ENCODE assay signal across 8 cellular contexts in genomic region chr1:173868266-173869107, GRCh38. TPM values are rescaled to one million over a fixed set of nuclear protein-coding genes. Genes with fewer than 3 reads are reported as not detected.
DNase-seq lines count a peak whose midpoint lies in the region; ATAC-seq and TF ChIP-seq lines count a peak whose summit lies in the region.

ZBTB37 (plus strand) TSS chr1:173868380; CDS start chr1:173870226, 1,846 bp downstream.

- peak; percentile 90 for DNase-seq in GM13976 (ENCODE audit: low spot score)
- DNase-seq in NCI-H1694 (lab: John Stamatoyannopoulos, UW): peak; percentile 76
- peak; percentile 84 to 95 (median 89) for DNase-seq in T-helper 1 cell
- peak; percentile 82 to 91 (median 89) for DNase-seq in adrenal gland
- peak; percentile 24 for DNase-seq in hepatic stellate cell (ENCODE audit: low spot score)
- no peak for DNase-seq in retinal pigment epithelial cell (ENCODE audit: low read depth)
- DNase-seq in AG08395 (ENCODE audit: low spot score): no peak

- 0 to 1% (median 0%) methylated on average over 18 to 54 of the region's 54 CpGs for WGBS in adrenal gland, 4 donors

- H3K9me3 ChIP-seq in adrenal gland (replicated peaks in 1 of 3): no peaks in the 10 kb centered on the region

- no peaks in the 10 kb centered on the region for H3K27me3 ChIP-seq in adrenal gland

- peak; percentile 54 for ATAC-seq in HG02884 (IDR thresholded peaks at IDR 0.05; ENCODE audit: unreplicated experiment)

- peak; percentile 7 for TF ChIP-seq CTCF in GM13976 (IDR thresholded peaks at IDR 0.05; ENCODE audit: borderline replicate concordance, control extremely low read depth, extremely low read depth, insufficient read depth, missing control alignments)
- TF ChIP-seq CTCF in adrenal gland (IDR thresholded peaks at IDR 0.05): no peak
- TF ChIP-seq CTCF in retinal pigment epithelial cell (conservative IDR thresholded peaks at IDR 0.05; ENCODE audit: low read depth, low read length): no peak

- peak within 1 kb of the TSS; percentile 40 to 94 (median 84) for H3K4me3 ChIP-seq in adrenal gland
- H3K4me3 ChIP-seq in retinal pigment epithelial cell (ENCODE audit: low read length): peak within 1 kb of the TSS; percentile 99

- in situ Hi-C loops in GM13976 (cut with MboI; ENCODE audit: low sequenced_read_pairs, unreplicated experiment): no loop called here

- TF ChIP-seq POLR2A in adrenal gland (IDR thresholded peaks at IDR 0.05): peak in 1 of 2 donors; percentile 8

- H3K27ac ChIP-seq in adrenal gland: peak within 1 kb of the TSS; percentile 75 to 99 (median 90)

- peaks cover 0 to 42% of the 10 kb centered on the region in 2 donors for H3K36me3 ChIP-seq in adrenal gland (replicated peaks in 1 of 2)

- peaks cover 27 to 60% of the 10 kb centered on the region in 2 donors for H3K4me1 ChIP-seq in adrenal gland (replicated peaks in 1 of 2)

- intact Hi-C loops in adrenal gland (cut with DNase I): no loop called here

RNA-seq across cellular contexts. Expression of gene ZBTB37, which starts in this region (rescaled TPM):
- 10 to 100 TPM in 4 of 8 donors, 1 to 10 TPM in 4; 5.1 to 17.7 (median 10.5) TPM for total RNA-seq in adrenal gland
- 1 to 10 TPM in 2 of 3 donors, under 1 TPM in 1; 0.91 to 4.2 (median 3.6) TPM for polyA plus RNA-seq in adrenal gland

Comparison
In these comparisons a context has a peak if more than half of its experiments do, and no peak if none do; other contexts are left out.
1. DNase-seq: peak in GM13976 (single experiment), NCI-H1694 (single experiment), T-helper 1 cell (5 of 5), adrenal gland (7 of 7) and hepatic stellate cell (single experiment); none in retinal pigment epithelial cell (single experiment) and AG08395 (single experiment).